33 cellular contexts compared by ENCODE assay signal in the genomic region with DNA sequence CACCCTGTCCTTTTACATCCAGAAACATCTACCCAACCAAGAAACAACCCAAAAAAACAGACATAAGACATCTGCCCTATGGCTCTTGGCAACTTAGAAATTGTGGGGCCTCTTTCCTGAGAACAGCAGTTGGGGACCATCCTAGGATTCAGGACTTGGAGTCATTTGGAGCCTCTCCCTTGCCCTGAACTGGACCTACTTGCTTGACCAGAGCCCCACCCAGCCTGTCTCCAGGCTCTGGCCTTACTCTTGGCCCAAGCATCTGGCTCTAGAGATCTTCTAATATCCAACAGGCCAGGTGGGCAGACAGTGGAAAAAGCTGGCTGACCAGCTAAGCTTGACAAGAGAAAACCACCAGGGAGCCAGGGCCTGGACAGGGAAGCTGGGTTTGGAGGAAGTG.
"Had no signal": no experiment of that assay in that cellular context is flagged by ENCODE, and none has a peak within 500 bp of the region (broad histone marks: within the 10 kb centered on the region; RNA-seq: fewer than 3 reads in every experiment).

No MANE protein-coding gene starts in this region.

- H3K27ac Mint-ChIP-seq: activated B cell treated with CpG ODN at 0.5 μM for 24 hours; activated CD4-positive, alpha-beta memory T cell treated with anti-CD3 and anti-CD28 coated beads for 36 hours; activated CD8-positive, alpha-beta T cell treated with anti-CD3 and anti-CD28 coated beads for 36 hours; activated naive CD4-positive, alpha-beta T cell treated with anti-CD3 and anti-CD28 coated beads, Interleukin-2, amount 10 ng/mL, durations not matched to agents 7 days and 5 days; activated naive CD8-positive, alpha-beta T cell treated with anti-CD3 and anti-CD28 coated beads for 36 hours; activated T-helper 17 cell treated with anti-CD3 and anti-CD28 coated beads, Interleukin-2, amount 50 U/mL, for 72 hours; T-helper 1 cell treated with Interleukin-12 subunit alpha and Interleukin-12 subunit beta and Interleukin-4 antibody, amounts not matched to agents 30 μg/mL and 1 μg/mL, for 36 hours; T-helper 2 cell treated with Interferon-gamma antibody and Interleukin-4, amounts not matched to agents 5 μg/mL and 100 μg/mL, for 36 hours had no signal

- H3K4me3 Mint-ChIP-seq: activated B cell treated with CpG ODN at 0.5 μM for 24 hours; activated CD4-positive, alpha-beta memory T cell treated with anti-CD3 and anti-CD28 coated beads for 36 hours; activated CD8-positive, alpha-beta T cell treated with anti-CD3 and anti-CD28 coated beads for 36 hours; activated naive CD4-positive, alpha-beta T cell treated with anti-CD3 and anti-CD28 coated beads, Interleukin-2, amount 10 ng/mL, durations not matched to agents 7 days and 5 days; activated naive CD8-positive, alpha-beta T cell treated with anti-CD3 and anti-CD28 coated beads for 36 hours; activated T-helper 17 cell treated with anti-CD3 and anti-CD28 coated beads, Interleukin-2, amount 50 U/mL, for 72 hours; T-helper 1 cell treated with Interleukin-12 subunit alpha and Interleukin-12 subunit beta and Interleukin-4 antibody, amounts not matched to agents 30 μg/mL and 1 μg/mL, for 36 hours; T-helper 2 cell treated with Interferon-gamma antibody and Interleukin-4, amounts not matched to agents 5 μg/mL and 100 μg/mL, for 36 hours had no signal

- H3K27ac ChIP-seq: adrenal gland, body of pancreas, brain microvascular endothelial cell, breast epithelium, VCaP had no signal

- H3K27me3 Mint-ChIP-seq: activated B cell treated with CpG ODN at 0.5 μM for 24 hours; activated CD8-positive, alpha-beta T cell treated with anti-CD3 and anti-CD28 coated beads for 36 hours had no signal

- H3K4me1 Mint-ChIP-seq: activated B cell treated with CpG ODN at 0.5 μM for 24 hours; activated naive CD4-positive, alpha-beta T cell treated with anti-CD3 and anti-CD28 coated beads, Interleukin-2, amount 10 ng/mL, durations not matched to agents 7 days and 5 days; activated naive CD8-positive, alpha-beta T cell treated with anti-CD3 and anti-CD28 coated beads for 36 hours; activated T-helper 17 cell treated with anti-CD3 and anti-CD28 coated beads, Interleukin-2, amount 50 U/mL, for 72 hours had no signal

- H3K4me1 ChIP-seq: adrenal gland, body of pancreas, breast epithelium had no signal

- H3K36me3 Mint-ChIP-seq: activated naive CD8-positive, alpha-beta T cell treated with anti-CD3 and anti-CD28 coated beads for 36 hours had no signal

- H3K36me3 ChIP-seq: adrenal gland, brain microvascular endothelial cell, breast epithelium had no signal

- FAIRE-seq: astrocyte, TTC549 had no signal

- H3K27me3 ChIP-seq: adrenal gland, body of pancreas, brain microvascular endothelial cell, breast epithelium had no signal

- H3K4me3 ChIP-seq: adrenal gland, body of pancreas, breast epithelium had no signal

- DNase-seq: activated B cell treated with CpG ODN at 0.5 μM for 24 hours; activated CD4-positive, alpha-beta memory T cell treated with anti-CD3 and anti-CD28 coated beads for 36 hours; activated CD4-positive, alpha-beta T cell treated with anti-CD3 and anti-CD28 coated beads for 4 hours; activated CD4-positive, alpha-beta T cell treated with anti-CD3 and anti-CD28 coated beads, Interleukin-2, amount 50 U/mL, for 1 hour; activated CD4-positive, alpha-beta T cell treated with anti-CD3 and anti-CD28 coated beads, Interleukin-2, amount 50 U/mL, for 4 hours; activated CD4-positive, CD25-positive, alpha-beta regulatory T cell treated with anti-CD3 and anti-CD28 coated beads, Interleukin-2, amount 50 U/mL, for 72 hours; activated CD8-positive, alpha-beta memory T cell treated with anti-CD3 and anti-CD28 coated beads, Interleukin-2, amount 50 U/mL, for 4 hours; activated CD8-positive, alpha-beta T cell treated with anti-CD3 and anti-CD28 coated beads for 36 hours; activated effector memory CD4-positive, alpha-beta T cell treated with anti-CD3 and anti-CD28 coated beads, Interleukin-2, amount 50 U/mL, for 16 hours; activated gamma-delta T cell treated with Interleukin-2 at 50 U/mL for 16 hours; activated naive CD4-positive, alpha-beta T cell; activated naive CD4-positive, alpha-beta T cell treated with anti-CD3 and anti-CD28 coated beads, Interleukin-2, amount 10 ng/mL, durations not matched to agents 7 days and 5 days; activated naive CD8-positive, alpha-beta T cell treated with anti-CD3 and anti-CD28 coated beads for 36 hours; activated T-cell treated with anti-CD3 and anti-CD28 coated beads for 4 hours; activated T-cell treated with anti-CD3 and anti-CD28 coated beads, Interleukin-2, amount 50 U/mL, for 1 hour; activated T-cell treated with anti-CD3 and anti-CD28 coated beads, Interleukin-2, amount 50 U/mL, for 48 hours; adrenal gland; amniotic stem cell; aorta; body of pancreas; brain microvascular endothelial cell; central memory CD4-positive, alpha-beta T cell; SW 1271; T-helper 1 cell; T-helper 2 cell; T-helper 9 cell had no signal
